In genomic region chr14:51431033-51431709, GRCh38 we compare ENCODE assay signal across 14 cellular contexts.
DNase-seq lines count a peak whose midpoint lies in the region; ATAC-seq, FAIRE-seq and TF ChIP-seq lines count a peak whose summit lies in the region.
"Had no signal": no experiment of that assay in that cellular context is flagged by ENCODE, and none has a peak within 500 bp of the region (broad histone marks: within the 10 kb centered on the region; RNA-seq: fewer than 3 reads in every experiment).

No MANE protein-coding gene starts in this region.

- no peaks in the 10 kb centered on the region for H3K9me3 Mint-ChIP-seq in activated CD8-positive, alpha-beta memory T cell treated with anti-CD3 and anti-CD28 coated beads, Interleukin-2, amount 10 ng/mL, durations not matched to agents 7 days and 5 days (ENCODE audit: low read depth)
- H3K9me3 Mint-ChIP-seq: activated T-helper 17 cell treated with anti-CD3 and anti-CD28 coated beads, Interleukin-2, amount 50 U/mL, for 72 hours had no signal

- intact Hi-C loops in left ventricle myocardium inferior (cut with micrococcal nuclease): no loop called here
- intact Hi-C loops in cardiac septum (cut with DNase I): no loop called here
- intact Hi-C loops in breast epithelium (cut with DNase I; ENCODE audit: low total_unique reads): no loop called here

- no peak for FAIRE-seq in GM12892 (lab: Jason Lieb, UNC)
- FAIRE-seq: A204.1 had no signal

- H3K9me3 ChIP-seq in left ventricle myocardium inferior (replicated peaks) (no peaks in the 10 kb centered on the region), breast epithelium (no peaks in the 10 kb centered on the region), suprapubic skin (no peaks in the 10 kb centered on the region)
- H3K9me3 ChIP-seq: mucosa of descending colon had no signal

- no peak for DNase-seq in left ventricle myocardium inferior
- no peak for DNase-seq in cardiac septum (ENCODE audit: low spot score)
- no peak for DNase-seq in breast epithelium (ENCODE audit: low spot score in 2 of 2)
- no peak for DNase-seq in suprapubic skin (ENCODE audit: low spot score in 2 of 2)
- DNase-seq in activated T-cell treated with anti-CD3 and anti-CD28 coated beads, Interleukin-2, amount 50 U/mL, for 1 hour: no peak
- no peak for DNase-seq in activated CD8-positive, alpha-beta memory T cell treated with anti-CD3 and anti-CD28 coated beads, Interleukin-2, amount 10 ng/mL, durations not matched to agents 7 days and 5 days
- no peak for DNase-seq in GM12892 (ENCODE audit: insufficient read length)
- DNase-seq: dermis blood vessel endothelial cell, DND-41, mucosa of descending colon, NCI-H2029 treated with DMSO at 0.1 percent for 48 hours had no signal

- H3K4me3 Mint-ChIP-seq in activated CD8-positive, alpha-beta memory T cell treated with anti-CD3 and anti-CD28 coated beads, Interleukin-2, amount 10 ng/mL, durations not matched to agents 7 days and 5 days: no peak overlapping the region
- H3K4me3 Mint-ChIP-seq: activated T-helper 17 cell treated with anti-CD3 and anti-CD28 coated beads, Interleukin-2, amount 50 U/mL, for 72 hours had no signal

- ATAC-seq in HG02938 (IDR thresholded peaks at IDR 0.05; ENCODE audit: unreplicated experiment): peak; percentile 66
- no peak for ATAC-seq in activated CD8-positive, alpha-beta memory T cell treated with anti-CD3 and anti-CD28 coated beads, Interleukin-2, amount 10 ng/mL, durations not matched to agents 7 days and 5 days
- ATAC-seq: activated T-helper 17 cell treated with anti-CD3 and anti-CD28 coated beads, Interleukin-2, amount 50 U/mL, for 72 hours; mucosa of descending colon had no signal

- no peaks in the 10 kb centered on the region for H3K4me1 Mint-ChIP-seq in activated CD8-positive, alpha-beta memory T cell treated with anti-CD3 and anti-CD28 coated beads, Interleukin-2, amount 10 ng/mL, durations not matched to agents 7 days and 5 days
- H3K4me1 Mint-ChIP-seq: activated T-helper 17 cell treated with anti-CD3 and anti-CD28 coated beads, Interleukin-2, amount 50 U/mL, for 72 hours had no signal

- no peak overlapping the region for H3K27ac Mint-ChIP-seq in activated CD8-positive, alpha-beta memory T cell treated with anti-CD3 and anti-CD28 coated beads, Interleukin-2, amount 10 ng/mL, durations not matched to agents 7 days and 5 days
- H3K27ac Mint-ChIP-seq: activated T-helper 17 cell treated with anti-CD3 and anti-CD28 coated beads, Interleukin-2, amount 50 U/mL, for 72 hours had no signal

- no peak for TF ChIP-seq EP300 in suprapubic skin (IDR thresholded peaks at IDR 0.05)

- H3K27me3 ChIP-seq in left ventricle myocardium inferior (ENCODE audit: low read depth) (no peaks in the 10 kb centered on the region), breast epithelium (no peaks in the 10 kb centered on the region), suprapubic skin (no peaks in the 10 kb centered on the region)

- TF ChIP-seq CTCF in left ventricle myocardium inferior (IDR thresholded peaks at IDR 0.05; ENCODE audit: borderline replicate concordance): no peak
- TF ChIP-seq CTCF in breast epithelium (IDR thresholded peaks at IDR 0.05): no peak
- no peak for TF ChIP-seq CTCF in suprapubic skin (IDR thresholded peaks at IDR 0.05)

- H3K4me1 ChIP-seq in left ventricle myocardium inferior (peaks cover 36% of the 10 kb centered on the region), breast epithelium (peaks cover 0 to 7% of the 10 kb centered on the region in 2 donors), suprapubic skin (peaks cover 7% of the 10 kb centered on the region)

- TF ChIP-seq POLR2A in breast epithelium (IDR thresholded peaks at IDR 0.05) (no peak), suprapubic skin (IDR thresholded peaks at IDR 0.05) (no peak), GM12892 (IDR thresholded peaks at IDR 0.05; ENCODE audit: low read depth, low read length) (no peak)

- WGBS in suprapubic skin: 73% methylated on average over 3 of the region's 3 CpGs

- no peaks in the 10 kb centered on the region for H3K36me3 Mint-ChIP-seq in activated CD8-positive, alpha-beta memory T cell treated with anti-CD3 and anti-CD28 coated beads, Interleukin-2, amount 10 ng/mL, durations not matched to agents 7 days and 5 days

- no peaks in the 10 kb centered on the region for H3K36me3 ChIP-seq in left ventricle myocardium inferior
- H3K36me3 ChIP-seq in breast epithelium: no peaks in the 10 kb centered on the region
- no peaks in the 10 kb centered on the region for H3K36me3 ChIP-seq in suprapubic skin

- H3K4me3 ChIP-seq in left ventricle myocardium inferior (no peak overlapping the region), breast epithelium (no peak overlapping the region), suprapubic skin (no peak overlapping the region)
- H3K4me3 ChIP-seq: mucosa of descending colon had no signal

- peaks cover 29% of the 10 kb centered on the region for H3K27me3 Mint-ChIP-seq in activated CD8-positive, alpha-beta memory T cell treated with anti-CD3 and anti-CD28 coated beads, Interleukin-2, amount 10 ng/mL, durations not matched to agents 7 days and 5 days

- peak overlapping the region; percentile 74 for H3K27ac ChIP-seq in left ventricle myocardium inferior (replicated peaks)
- H3K27ac ChIP-seq in breast epithelium: peak overlapping the region; percentile 22 to 79
- H3K27ac ChIP-seq in suprapubic skin: peak overlapping the region; percentile 42

- CTCF ChIA-PET in activated CD8-positive, alpha-beta memory T cell treated with anti-CD3 and anti-CD28 coated beads, Interleukin-2, amount 10 ng/mL, durations not matched to agents 7 days and 5 days (lab: Charles Lee): no interaction called here
